ENCODE assay signal across 10 cellular contexts in genomic region chr10:91880310-91880709, GRCh38. TPM values are rescaled to one million over a fixed set of nuclear protein-coding genes. Genes with fewer than 3 reads are reported as not detected.
DNase-seq lines count a peak whose midpoint lies in the region; ATAC-seq, FAIRE-seq and TF ChIP-seq lines count a peak whose summit lies in the region.
"Had no signal": no experiment of that assay in that cellular context is flagged by ENCODE, and none has a peak within 500 bp of the region (broad histone marks: within the 10 kb centered on the region; RNA-seq: fewer than 3 reads in every experiment).

No MANE protein-coding gene starts in this region.

- peak; percentile 7 for FAIRE-seq in bronchial epithelial cell (lab: Jason Lieb, UNC)

- H3K4me3 ChIP-seq in bronchial epithelial cell (ENCODE audit: low read depth, low read length) = no peak overlapping the region
- H3K4me3 ChIP-seq: BLaER1 treated with 17β-estradiol and CSF1 and Interleukin-3, amounts not matched to agents 10 nM and 100 nM had no signal

- peak; percentile 35 for TF ChIP-seq CTCF in bronchial epithelial cell (IDR thresholded peaks at IDR 0.05; ENCODE audit: insufficient read depth, low read length, severe bottlenecking)

- no peaks in the 10 kb centered on the region for H3K36me3 ChIP-seq in bronchial epithelial cell (ENCODE audit: control insufficient read depth, insufficient read depth, low read length)
- H3K36me3 ChIP-seq: BLaER1 treated with 17β-estradiol and CSF1 and Interleukin-3, amounts not matched to agents 10 nM and 100 nM had no signal

- DNase-seq in AG20443 (ENCODE audit: low spot score) = peak; percentile 50
- DNase-seq in HT1080 (ENCODE audit: low read depth) = peak; percentile 23
- peak; percentile 90 for DNase-seq in bronchial epithelial cell (ENCODE audit: low read depth)
- DNase-seq in left kidney (ENCODE audit: low read depth, low spot score) = peak; percentile 44
- no peak for DNase-seq in activated gamma-delta T cell (lab: John Stamatoyannopoulos, UW)
- no peak for DNase-seq in GF-D8 (lab: John Stamatoyannopoulos, UW)
- no peak for DNase-seq in NCI-H1105 (lab: John Stamatoyannopoulos, UW)
- DNase-seq: KBM-7 had no signal

- ATAC-seq in HG02763 (IDR thresholded peaks at IDR 0.05; ENCODE audit: unreplicated experiment) = no peak

- no peaks in the 10 kb centered on the region for H3K27me3 ChIP-seq in bronchial epithelial cell (ENCODE audit: control insufficient read depth, insufficient read depth, low read length)

RNA-seq across cellular contexts. Expression of gene FGFBP3, which starts 29.0 kb away (rescaled TPM):
- total RNA-seq in HT1080 (2014; rRNA removed; shearing (Covaris generic)) = 1.4 and 2.9 TPM in 2 replicates
- polyA plus RNA-seq in HT1080 (2015; cell fraction: cytosol; rRNA removed) = 2.2 and 2.5 TPM in 2 replicates
- 2.3 and 2.7 TPM in 2 replicates for polyA plus RNA-seq in HT1080 (2015; cell fraction: nucleus; rRNA removed)
- 0.26 and 0.38 TPM in 2 replicates for total RNA-seq in bronchial epithelial cell

RNA-seq across cellular contexts. Expression of gene BTAF1, which starts 43.3 kb away (rescaled TPM):
- 17.8 and 18.0 TPM in 2 replicates for total RNA-seq in HT1080 (2014; rRNA removed; shearing (Covaris generic))
- 6.2 and 8.1 TPM in 2 replicates for polyA plus RNA-seq in HT1080 (2015; cell fraction: cytosol; rRNA removed)
- polyA plus RNA-seq in HT1080 (2015; cell fraction: nucleus; rRNA removed) = 136 and 150 TPM in 2 replicates
- total RNA-seq in bronchial epithelial cell = 47.4 and 53.4 TPM in 2 replicates

Comparison
In these comparisons a context has a peak if more than half of its experiments do, and no peak if none do; other contexts are left out.
1. DNase-seq: peak in AG20443 (single experiment), HT1080 (single experiment), bronchial epithelial cell (single experiment) and left kidney (single experiment); none in activated gamma-delta T cell (single experiment), GF-D8 (single experiment) and NCI-H1105 (single experiment).